In genomic region chr6:110528051-110528929, GRCh38 we compare ENCODE assay signal across 1 cellular context.
TF ChIP-seq lines count a peak whose summit lies in the region.

No MANE protein-coding gene starts in this region.

TF ChIP-seq in HEK293, 187 proteins besides CTCF, POLR2A, EP300 and RAD21 (continued from another document and continues in another):
- no peak for TF ChIP-seq AEBP2 (tag by site-specific recombination; IDR thresholded peaks at IDR 0.05; ENCODE audit: borderline replicate concordance)
- TF ChIP-seq ZBTB21 (tag by site-specific recombination; IDR thresholded peaks at IDR 0.05) = 0 out of 2 replicates have a peak, but pooled peaks have one; percentile 9
- TF ChIP-seq PRDM4 (tag by site-specific recombination; IDR thresholded peaks at IDR 0.05) = no peak
- TF ChIP-seq FEZF1 (tag by site-specific recombination; IDR thresholded peaks at IDR 0.05) = no peak; the same call in 1 of the 2 replicates
- TF ChIP-seq GLIS1 (tag by site-specific recombination; IDR thresholded peaks at IDR 0.05) = peak; percentile 13; the same call in 1 of the 2 replicates
- TF ChIP-seq ZNF510 (tag by site-specific recombination; IDR thresholded peaks at IDR 0.05; ENCODE audit: insufficient replicate concordance) = no peak
- peak; percentile 92 for TF ChIP-seq ZNF654 (tag by site-specific recombination; IDR thresholded peaks at IDR 0.05; ENCODE audit: low read depth)
- no peak; the same call in 1 of the 2 replicates for TF ChIP-seq ZNF335 (tag by site-specific recombination; conservative IDR thresholded peaks at IDR 0.05)
- no peak for TF ChIP-seq ZNF560 (tag by site-specific recombination; IDR thresholded peaks at IDR 0.05; ENCODE audit: borderline replicate concordance)
- TF ChIP-seq ZNF146 (tag by site-specific recombination; IDR thresholded peaks at IDR 0.05) = no peak
- TF ChIP-seq KLF10 (tag by site-specific recombination; IDR thresholded peaks at IDR 0.05) = peak; percentile 31; the same call in 1 of the 2 replicates
- no peak for TF ChIP-seq REPIN1 (tag by site-specific recombination; IDR thresholded peaks at IDR 0.05; ENCODE audit: low read depth)
- TF ChIP-seq KLF7 (tag by site-specific recombination; IDR thresholded peaks at IDR 0.05; ENCODE audit: borderline replicate concordance) = 0 out of 2 replicates have a peak, but pooled peaks have one; percentile 40
- TF ChIP-seq ZNF2 (tag by site-specific recombination; IDR thresholded peaks at IDR 0.05) = peak; percentile 61; the same call in 1 of the 2 replicates
- no peak for TF ChIP-seq ZNF580 (tag by site-specific recombination; IDR thresholded peaks at IDR 0.05)
- 0 out of 2 replicates have a peak, but pooled peaks have one; percentile 33 for TF ChIP-seq ZNF394 (tag by site-specific recombination; IDR thresholded peaks at IDR 0.05; ENCODE audit: borderline replicate concordance)
- TF ChIP-seq ZNF175 (tag by site-specific recombination; IDR thresholded peaks at IDR 0.05) = no peak
- no peak for TF ChIP-seq ZNF785 (tag by site-specific recombination; IDR thresholded peaks at IDR 0.05)
- no peak for TF ChIP-seq ZNF341 (tag by site-specific recombination; IDR thresholded peaks at IDR 0.05; ENCODE audit: low read depth)
- TF ChIP-seq ATF2 (tag by site-specific recombination; IDR thresholded peaks at IDR 0.05; ENCODE audit: low read depth) = no peak
- TF ChIP-seq GLI2 (tag by site-specific recombination; IDR thresholded peaks at IDR 0.05; ENCODE audit: borderline replicate concordance, low read depth) = 0 out of 2 replicates have a peak, but pooled peaks have one; percentile 18
- no peak for TF ChIP-seq PATZ1 (tag by site-specific recombination; IDR thresholded peaks at IDR 0.05)
- TF ChIP-seq ZNF416 (tag by site-specific recombination; IDR thresholded peaks at IDR 0.05) = no peak
- no peak for TF ChIP-seq ZNF76 (tag by site-specific recombination; IDR thresholded peaks at IDR 0.05; ENCODE audit: borderline replicate concordance, low read depth)
- 0 out of 2 replicates have a peak, but pooled peaks have one; percentile 27 for TF ChIP-seq ZNF629 (tag by site-specific recombination; IDR thresholded peaks at IDR 0.05)
- TF ChIP-seq ZNF600 (tag by site-specific recombination; IDR thresholded peaks at IDR 0.05) = no peak
- no peak for TF ChIP-seq ZIC2 (tag by site-specific recombination; IDR thresholded peaks at IDR 0.05)
- no peak for TF ChIP-seq ZNF148 (tag by site-specific recombination; IDR thresholded peaks at IDR 0.05; ENCODE audit: borderline replicate concordance)
- no peak for TF ChIP-seq BCL11B (tag by site-specific recombination; IDR thresholded peaks at IDR 0.05; ENCODE audit: low read depth)
- TF ChIP-seq ZNF776 (tag by site-specific recombination; IDR thresholded peaks at IDR 0.05; ENCODE audit: borderline replicate concordance) = no peak
- 0 out of 2 replicates have a peak, but pooled peaks have one; percentile 34 for TF ChIP-seq ZNF24 (tag by site-specific recombination; IDR thresholded peaks at IDR 0.05)
- TF ChIP-seq ZNF660 (tag by site-specific recombination; IDR thresholded peaks at IDR 0.05) = peak; percentile 63
- no peak for TF ChIP-seq ZNF202 (tag by site-specific recombination; IDR thresholded peaks at IDR 0.05; ENCODE audit: borderline replicate concordance)
- no peak; the same call in 1 of the 2 replicates for TF ChIP-seq ZNF362 (tag by site-specific recombination; IDR thresholded peaks at IDR 0.05)
- TF ChIP-seq ZBTB10 (tag by site-specific recombination; IDR thresholded peaks at IDR 0.05) = no peak
- no peak; the same call in 1 of the 2 replicates for TF ChIP-seq OSR2 (tag by site-specific recombination; IDR thresholded peaks at IDR 0.05)
- no peak for TF ChIP-seq ZNF324 (tag by site-specific recombination; IDR thresholded peaks at IDR 0.05)
- no peak for TF ChIP-seq ZNF548 (tag by site-specific recombination; IDR thresholded peaks at IDR 0.05)
- TF ChIP-seq ZNF626 (tag by site-specific recombination; IDR thresholded peaks at IDR 0.05) = no peak
- TF ChIP-seq ZSCAN23 (tag by site-specific recombination; IDR thresholded peaks at IDR 0.05) = no peak
- no peak for TF ChIP-seq ZNF585B (tag by site-specific recombination; IDR thresholded peaks at IDR 0.05)
- TF ChIP-seq PRDM6 (tag by site-specific recombination; IDR thresholded peaks at IDR 0.05) = peak; percentile 81
